9 cellular contexts compared by ENCODE assay signal in the genomic region with DNA sequence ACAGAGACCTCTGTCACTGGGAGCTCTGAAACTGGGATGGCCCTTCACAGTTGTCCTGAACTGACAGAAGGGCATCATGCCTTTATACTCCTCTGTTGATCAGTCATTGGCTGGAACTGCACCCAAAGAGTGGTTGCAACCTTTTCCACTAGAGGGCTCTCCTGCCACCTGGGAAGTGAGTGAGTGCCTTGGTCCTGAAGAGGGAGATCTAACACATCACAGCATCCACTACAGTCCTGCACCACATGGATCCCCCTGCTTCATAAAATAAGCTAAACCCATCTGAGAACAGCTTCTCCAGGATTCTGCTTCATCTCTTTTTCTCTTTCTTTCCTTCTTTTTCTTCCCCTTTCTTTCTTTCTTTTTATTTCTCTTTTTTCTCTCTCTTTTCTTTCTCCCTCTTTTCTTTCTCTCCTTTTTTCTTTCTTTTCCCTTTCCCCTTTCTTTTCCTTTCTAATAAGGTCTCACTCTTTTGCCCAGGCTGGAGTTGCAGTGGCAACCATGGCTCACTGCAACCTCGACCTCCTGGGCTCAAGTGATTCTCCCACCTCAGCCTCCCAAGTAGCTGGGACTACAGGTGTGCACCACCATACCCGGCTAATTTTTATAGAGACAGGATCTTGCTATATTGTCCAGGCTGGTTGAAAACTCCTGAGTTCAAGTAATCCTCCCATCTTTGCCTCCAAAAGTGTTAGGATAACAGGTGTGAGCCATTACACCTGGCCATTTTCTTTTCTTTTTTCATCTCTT. TPM values are rescaled to one million over a fixed set of nuclear protein-coding genes. Genes with fewer than 3 reads are reported as not detected.
DNase-seq lines count a peak whose midpoint lies in the region; ATAC-seq and FAIRE-seq lines count a peak whose summit lies in the region.
"Had no signal": no experiment of that assay in that cellular context is flagged by ENCODE, and none has a peak within 500 bp of the region (broad histone marks: within the 10 kb centered on the region; RNA-seq: fewer than 3 reads in every experiment).

No MANE protein-coding gene starts in this region.

- no peak overlapping the region for H3K4me3 Mint-ChIP-seq in activated T-cell treated with anti-CD3 and anti-CD28 coated beads, Interleukin-2, amount 50 U/mL, for 72 hours

- no peaks in the 10 kb centered on the region for H3K9me3 Mint-ChIP-seq in activated T-cell treated with anti-CD3 and anti-CD28 coated beads, Interleukin-2, amount 50 U/mL, for 72 hours

- H3K27me3 Mint-ChIP-seq in activated T-cell treated with anti-CD3 and anti-CD28 coated beads, Interleukin-2, amount 50 U/mL, for 72 hours (ENCODE audit: low read depth): peaks cover 7% of the 10 kb centered on the region

- H3K4me1 Mint-ChIP-seq in activated T-cell treated with anti-CD3 and anti-CD28 coated beads, Interleukin-2, amount 50 U/mL, for 72 hours (ENCODE audit: low read depth): no peaks in the 10 kb centered on the region

- no peak for FAIRE-seq in RCC 7860 (lab: Jason Lieb, UNC)
- FAIRE-seq: colon had no signal

- peak; percentile 86 for ATAC-seq in GM21381 (IDR thresholded peaks at IDR 0.05; ENCODE audit: unreplicated experiment)
- peak; percentile 96 to 97 for ATAC-seq in activated T-cell treated with anti-CD3 and anti-CD28 coated beads, Interleukin-2, amount 50 U/mL, for 72 hours (replicated peaks in 1 of 2)

- H3K27ac Mint-ChIP-seq in activated T-cell treated with anti-CD3 and anti-CD28 coated beads, Interleukin-2, amount 50 U/mL, for 72 hours: no peak overlapping the region

- peak; percentile 62 for DNase-seq in DMS 273 treated with DMSO at 0.1 percent for 48 hours (lab: John Stamatoyannopoulos, UW)
- DNase-seq in HuH-7.5 (ENCODE audit: low spot score): peak; percentile 80
- peak; percentile 47 for DNase-seq in RCC 7860 (ENCODE audit: low spot score)
- peak; percentile 63 for DNase-seq in activated T-cell treated with anti-CD3 and anti-CD28 coated beads, Interleukin-2, amount 50 U/mL, for 72 hours
- peak; percentile 66 for DNase-seq in foreskin melanocyte
- peak; percentile 15 for DNase-seq in retina
- no peak for DNase-seq in NCI-H187 (lab: John Stamatoyannopoulos, UW)

- no peaks in the 10 kb centered on the region for H3K36me3 Mint-ChIP-seq in activated T-cell treated with anti-CD3 and anti-CD28 coated beads, Interleukin-2, amount 50 U/mL, for 72 hours (ENCODE audit: insufficient read depth in 2 of 2)

RNA-seq across cellular contexts. Expression of a gene that starts 42.8 kb away (rescaled TPM):
- 10 to 100 TPM; 74.5 to 76.3 TPM for total RNA-seq in activated T-cell treated with anti-CD3 and anti-CD28 coated beads, Interleukin-2, amount 50 U/mL, for 72 hours

RNA-seq across cellular contexts. Expression of a gene that starts 52.4 kb away (rescaled TPM):
- total RNA-seq in activated T-cell treated with anti-CD3 and anti-CD28 coated beads, Interleukin-2, amount 50 U/mL, for 72 hours: not detected

Comparison
In these comparisons a context has a peak if more than half of its experiments do, and no peak if none do; other contexts are left out.
1. DNase-seq: peak in DMS 273 treated with DMSO at 0.1 percent for 48 hours (single experiment), HuH-7.5 (single experiment), RCC 7860 (single experiment), activated T-cell treated with anti-CD3 and anti-CD28 coated beads, Interleukin-2, amount 50 U/mL, for 72 hours (2 of 2), foreskin melanocyte (single experiment) and retina (single experiment); none in NCI-H187 (0 of 2).